ENCODE assay signal across 7 cellular contexts in the genomic region with DNA sequence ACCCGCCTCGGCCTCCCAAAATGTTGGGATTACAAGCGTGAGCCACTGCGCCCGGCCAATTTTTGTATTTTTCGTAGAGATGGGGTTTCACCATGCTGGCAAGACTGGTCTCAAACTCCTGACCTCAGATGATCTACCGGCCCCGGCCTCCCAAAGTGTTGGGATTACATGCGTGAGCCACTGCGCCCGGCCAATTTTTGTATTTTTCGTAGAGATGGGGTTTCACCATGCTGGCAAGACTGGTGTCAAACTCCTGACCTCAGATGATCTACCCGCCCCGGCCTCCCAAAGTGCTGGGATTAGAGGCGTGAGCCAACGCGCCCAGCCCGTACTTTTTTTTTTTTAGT. TPM values are rescaled to one million over a fixed set of nuclear protein-coding genes. Genes with fewer than 3 reads are reported as not detected.
DNase-seq lines count a peak whose midpoint lies in the region; ATAC-seq and TF ChIP-seq lines count a peak whose summit lies in the region.
"Not testable (repeated sequence)": the region's sequence is repeated elsewhere in the genome, so short reads cannot be mapped to it uniquely, and the experiment has no call there.

No MANE protein-coding gene starts in this region.

- peak overlapping the region; percentile 62; the same call in 1 of the 2 replicates for H3K4me2 ChIP-seq in MM.1S (ENCODE audit: low read depth, low read length)
- peak overlapping the region; percentile 55 for H3K4me2 ChIP-seq in mesenchymal stem cell (ENCODE audit: low read length, poor library complexity, severe bottlenecking)

- H4K20me1 ChIP-seq in MM.1S (ENCODE audit: insufficient read depth, low read length) = not testable (repeated sequence)

- not testable (repeated sequence) for H2AFZ ChIP-seq in MM.1S (ENCODE audit: low read length); mesenchymal stem cell (ENCODE audit: low read depth, low read length)

- H3K79me2 ChIP-seq in MM.1S (ENCODE audit: low read length) = peaks cover 37% of the 10 kb centered on the region

- H3K4me1 Mint-ChIP-seq in Calu3 (ENCODE audit: low read depth, unreplicated experiment) (peaks cover 14% of the 10 kb centered on the region), WTC11 (peaks cover 30% of the 10 kb centered on the region), endothelial cell (ENCODE audit: unreplicated experiment) (peaks cover 22% of the 10 kb centered on the region), progenitor cell of endocrine pancreas (ENCODE audit: low read depth) (peaks cover 15% of the 10 kb centered on the region)
- peaks cover 19% of the 10 kb centered on the region for H3K4me1 Mint-ChIP-seq in activated naive CD8-positive, alpha-beta T cell treated with anti-CD3 and anti-CD28 coated beads for 36 hours

- POLR2A ChIA-PET in WTC11 (lab: Charles Lee) = interaction anchor here (0.6 to 1.3 kb wide), 3 partner anchors 12 to 54 kb away, joined by 3 to 6 read pairs (median 4); no protein-coding TSS in a partner anchor

- not testable (repeated sequence) for H3K18ac ChIP-seq in mesenchymal stem cell (ENCODE audit: low read depth in 1 of 2, low read length in 2 of 2)

- 81% methylated on average over 18 of the region's 18 CpGs for WGBS in mesenchymal stem cell

- H3F3A ChIP-seq in MM.1S (ENCODE audit: insufficient read depth, low read length) = not testable (repeated sequence)

- TF ChIP-seq CTCF in Calu3 (IDR thresholded peaks at IDR 0.05; ENCODE audit: unreplicated experiment); MM.1S (IDR thresholded peaks at IDR 0.05; ENCODE audit: low read length); WTC11 (IDR thresholded peaks at IDR 0.05); endothelial cell (IDR thresholded peaks at IDR 0.05; ENCODE audit: unreplicated experiment); progenitor cell of endocrine pancreas (IDR thresholded peaks at IDR 0.05; ENCODE audit: unreplicated experiment): not testable (repeated sequence)

- CTCF ChIA-PET in Calu3 (lab: Charles Lee) = interaction anchor here (1.0 kb wide), 1 partner anchor 28 kb away, joined by 5 read pairs; no protein-coding TSS in a partner anchor
- CTCF ChIA-PET in WTC11 (lab: Charles Lee) = interaction anchor here (1.0 to 1.4 kb wide), 5 partner anchors 26 to 137 kb away, joined by 3 to 5 read pairs (median 4); no protein-coding TSS in a partner anchor

- not testable (repeated sequence) for DNase-seq in Calu3; MM.1S; WTC11 (ENCODE audit: low spot score); activated naive CD8-positive, alpha-beta T cell treated with anti-CD3 and anti-CD28 coated beads for 36 hours; endothelial cell (ENCODE audit: low spot score); mesenchymal stem cell; progenitor cell of endocrine pancreas (ENCODE audit: low spot score, unreplicated experiment)

- H2BK120ac ChIP-seq in mesenchymal stem cell (ENCODE audit: low read depth, low read length) = not testable (repeated sequence)

- peaks cover 12% of the 10 kb centered on the region for H3K27me3 Mint-ChIP-seq in Calu3 (ENCODE audit: unreplicated experiment)
- peaks cover 44% of the 10 kb centered on the region for H3K27me3 Mint-ChIP-seq in WTC11 (ENCODE audit: low read depth)
- H3K27me3 Mint-ChIP-seq in activated naive CD8-positive, alpha-beta T cell treated with anti-CD3 and anti-CD28 coated beads for 36 hours; progenitor cell of endocrine pancreas: not testable (repeated sequence)
- H3K27me3 Mint-ChIP-seq in endothelial cell (ENCODE audit: unreplicated experiment) = peaks cover 12% of the 10 kb centered on the region

- H3K4ac ChIP-seq in mesenchymal stem cell (ENCODE audit: low read depth in 1 of 2, low read length in 2 of 2) = not testable (repeated sequence)

- H3K27ac Mint-ChIP-seq in Calu3 (ENCODE audit: unreplicated experiment) (peak overlapping the region; percentile 66), WTC11 (peak overlapping the region; percentile 83), endothelial cell (ENCODE audit: unreplicated experiment) (peak overlapping the region; percentile 100), progenitor cell of endocrine pancreas (peak overlapping the region; percentile 100)
- peak overlapping the region; percentile 80 for H3K27ac Mint-ChIP-seq in activated naive CD8-positive, alpha-beta T cell treated with anti-CD3 and anti-CD28 coated beads for 36 hours

- not testable (repeated sequence) for H3K14ac ChIP-seq in mesenchymal stem cell (ENCODE audit: low read length in 2 of 2)

- not testable (repeated sequence) for H3K36me3 ChIP-seq in MM.1S (replicated peaks; ENCODE audit: insufficient read depth, low read length)
- peaks cover 9 to 11% of the 10 kb centered on the region in 2 experiments for H3K36me3 ChIP-seq in mesenchymal stem cell (ENCODE audit: control insufficient read depth in 1 of 2, insufficient read depth in 2 of 2, low read depth in 1 of 2, low read length in 2 of 2)

- H3K4me3 Mint-ChIP-seq in Calu3 (ENCODE audit: low read depth, unreplicated experiment) (peak overlapping the region; percentile 99), WTC11 (peak overlapping the region; percentile 100), endothelial cell (ENCODE audit: unreplicated experiment) (peak overlapping the region; percentile 99), progenitor cell of endocrine pancreas (ENCODE audit: low read depth) (peak overlapping the region; percentile 100)
- peak overlapping the region; percentile 97 for H3K4me3 Mint-ChIP-seq in activated naive CD8-positive, alpha-beta T cell treated with anti-CD3 and anti-CD28 coated beads for 36 hours

- not testable (repeated sequence) for ATAC-seq in WTC11

- H3K9me3 Mint-ChIP-seq in Calu3 (ENCODE audit: low read depth, unreplicated experiment); WTC11; activated naive CD8-positive, alpha-beta T cell treated with anti-CD3 and anti-CD28 coated beads for 36 hours; endothelial cell (ENCODE audit: unreplicated experiment); progenitor cell of endocrine pancreas (ENCODE audit: low read depth): not testable (repeated sequence)

- H3K9me2 ChIP-seq in MM.1S (replicated peaks; ENCODE audit: insufficient read depth, low read length) = not testable (repeated sequence)

- H4K8ac ChIP-seq in mesenchymal stem cell (ENCODE audit: low read length) = not testable (repeated sequence)

- not testable (repeated sequence) for H3K9ac ChIP-seq in MM.1S (ENCODE audit: low read length); mesenchymal stem cell (ENCODE audit: low read length)

- intact Hi-C loops in Calu3 (cut with micrococcal nuclease; ENCODE audit: unreplicated experiment) = not testable (repeated sequence)

- not testable (repeated sequence) for BruUV-seq in Calu3 (replicated peaks; lab: Mats Ljungman, UMichigan)

- H3K79me1 ChIP-seq in mesenchymal stem cell (replicated peaks; ENCODE audit: low read length, poor library complexity, severe bottlenecking) = not testable (repeated sequence)

- not testable (repeated sequence) for H3K27ac ChIP-seq in MM.1S (ENCODE audit: low read length); mesenchymal stem cell (ENCODE audit: low read length, poor library complexity, severe bottlenecking)

- not testable (repeated sequence) for H3K9me3 ChIP-seq in MM.1S (replicated peaks; ENCODE audit: insufficient read depth, low read length); mesenchymal stem cell (ENCODE audit: control insufficient read depth, low read length)

- H3K23ac ChIP-seq in mesenchymal stem cell (ENCODE audit: low read length in 2 of 2) = not testable (repeated sequence)

- not testable (repeated sequence) for H2BK5ac ChIP-seq in mesenchymal stem cell (ENCODE audit: low read depth, low read length, poor library complexity, severe bottlenecking)

- H3K4me3 ChIP-seq in MM.1S (ENCODE audit: low read length) = peak overlapping the region; percentile 45
- H3K4me3 ChIP-seq in mesenchymal stem cell (ENCODE audit: insufficient read depth in 1 of 2, low read depth in 1 of 2, low read length in 2 of 2) = peak overlapping the region in 1 of 2 experiments; percentile 91

- peaks cover 35% of the 10 kb centered on the region for H3K36me3 Mint-ChIP-seq in Calu3 (ENCODE audit: insufficient read depth, unreplicated experiment)
- H3K36me3 Mint-ChIP-seq in WTC11; endothelial cell (ENCODE audit: low read depth, unreplicated experiment); progenitor cell of endocrine pancreas (ENCODE audit: insufficient read depth): not testable (repeated sequence)
- peaks cover 22% of the 10 kb centered on the region for H3K36me3 Mint-ChIP-seq in activated naive CD8-positive, alpha-beta T cell treated with anti-CD3 and anti-CD28 coated beads for 36 hours

- H2AK5ac ChIP-seq in mesenchymal stem cell (ENCODE audit: low read length, severe bottlenecking) = not testable (repeated sequence)

- H4K91ac ChIP-seq in mesenchymal stem cell (ENCODE audit: low read length) = not testable (repeated sequence)

- not testable (repeated sequence) for H2BK15ac ChIP-seq in mesenchymal stem cell (ENCODE audit: low read depth, poor library complexity, severe bottlenecking)

- not testable (repeated sequence) for H3K4me1 ChIP-seq in MM.1S (ENCODE audit: low read length)
- peaks cover 13% of the 10 kb centered on the region for H3K4me1 ChIP-seq in mesenchymal stem cell (ENCODE audit: control insufficient read depth, insufficient read depth, low read depth, low read length)

- not testable (repeated sequence) for H2BK12ac ChIP-seq in mesenchymal stem cell (ENCODE audit: low read length in 2 of 2)

- not testable (repeated sequence) for H3K27me3 ChIP-seq in MM.1S (replicated peaks; ENCODE audit: insufficient read depth, low read length); mesenchymal stem cell (ENCODE audit: control insufficient read depth in 1 of 2, insufficient read depth in 1 of 2, low read length in 2 of 2)

RNA-seq across cellular contexts. Expression of gene COX8A, which starts 0.5 kb away (rescaled TPM):
- total RNA-seq in Calu3 (2022) (313 and 325 TPM in 2 replicates), WTC11 (2021) (518 to 587 TPM (median 554 TPM) in 3 replicates), endothelial cell (ENCODE audit: unreplicated experiment) (188 TPM), progenitor cell of endocrine pancreas (205 and 221 TPM in 2 replicates)
- total RNA-seq in activated naive CD8-positive, alpha-beta T cell treated with anti-CD3 and anti-CD28 coated beads for 36 hours = 100 to 1,000 TPM; 450 to 466 TPM
- 504 TPM for polyA plus RNA-seq in mesenchymal stem cell (2013, experiment 1 of 2)
- 497 TPM for polyA plus RNA-seq in mesenchymal stem cell (2013, experiment 2 of 2)

RNA-seq across cellular contexts. Expression of gene OTUB1, which starts 12.4 kb away (rescaled TPM):
- total RNA-seq in Calu3 (2022) (96.9 and 103 TPM in 2 replicates), WTC11 (2021) (94.3 to 112 TPM (median 99.3 TPM) in 3 replicates), endothelial cell (ENCODE audit: unreplicated experiment) (69.8 TPM), progenitor cell of endocrine pancreas (122 and 124 TPM in 2 replicates)
- total RNA-seq in activated naive CD8-positive, alpha-beta T cell treated with anti-CD3 and anti-CD28 coated beads for 36 hours = 10 to 100 TPM; 70.5 to 72.0 TPM
- 63.8 TPM for polyA plus RNA-seq in mesenchymal stem cell (2013, experiment 1 of 2)
- polyA plus RNA-seq in mesenchymal stem cell (2013, experiment 2 of 2) = 61.4 TPM

RNA-seq across cellular contexts. Expression of gene NAA40, which starts 35.1 kb away (rescaled TPM):
- total RNA-seq in Calu3 (2022) (41.3 and 44.9 TPM in 2 replicates), WTC11 (2021) (31.1 to 32.7 TPM (median 31.8 TPM) in 3 replicates), endothelial cell (ENCODE audit: unreplicated experiment) (48.2 TPM), progenitor cell of endocrine pancreas (60.6 and 62.3 TPM in 2 replicates)
- 10 to 100 TPM; 18.3 to 21.6 TPM for total RNA-seq in activated naive CD8-positive, alpha-beta T cell treated with anti-CD3 and anti-CD28 coated beads for 36 hours
- 12.1 TPM for polyA plus RNA-seq in mesenchymal stem cell (2013, experiment 1 of 2)
- 11.4 TPM for polyA plus RNA-seq in mesenchymal stem cell (2013, experiment 2 of 2)

RNA-seq across cellular contexts. Expression of gene RCOR2, which starts 56.9 kb away (rescaled TPM):
- total RNA-seq in Calu3 (2022) = 0.26 and 0.37 TPM in 2 replicates
- 77.4 to 98.3 TPM (median 92.0 TPM) in 3 replicates for total RNA-seq in WTC11 (2021)
- under 1 TPM; 0.58 to 0.82 TPM for total RNA-seq in activated naive CD8-positive, alpha-beta T cell treated with anti-CD3 and anti-CD28 coated beads for 36 hours
- total RNA-seq in endothelial cell (ENCODE audit: unreplicated experiment) = 9.3 TPM
- 5.2 TPM for polyA plus RNA-seq in mesenchymal stem cell (2013, experiment 1 of 2)
- polyA plus RNA-seq in mesenchymal stem cell (2013, experiment 2 of 2) = 4.7 TPM
- total RNA-seq in progenitor cell of endocrine pancreas = 39.4 and 39.7 TPM in 2 replicates
